22 cellular contexts compared by ENCODE assay signal in the genomic region with DNA sequence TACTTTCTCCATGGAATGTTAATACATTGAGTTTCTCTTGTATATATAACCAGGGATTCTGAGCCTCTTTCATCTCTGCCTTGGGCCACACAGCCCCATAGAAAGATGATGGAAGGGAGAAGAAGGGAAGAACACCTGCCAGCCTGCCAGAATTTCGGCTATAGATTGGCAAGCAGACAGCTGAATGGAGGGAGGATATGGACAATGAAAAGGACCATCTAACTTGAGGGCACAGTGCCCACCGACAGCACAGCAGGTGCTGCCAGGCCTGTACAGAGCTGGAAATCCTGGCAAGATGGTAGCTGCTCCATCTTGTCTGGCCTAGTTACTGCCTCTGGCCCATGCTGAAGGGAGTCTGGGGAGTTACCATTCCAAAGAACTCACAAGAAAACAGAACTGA.
DNase-seq lines count a peak whose midpoint lies in the region; ATAC-seq, FAIRE-seq and TF ChIP-seq lines count a peak whose summit lies in the region.
"Had no signal": no experiment of that assay in that cellular context is flagged by ENCODE, and none has a peak within 500 bp of the region (broad histone marks: within the 10 kb centered on the region; RNA-seq: fewer than 3 reads in every experiment).

No MANE protein-coding gene starts in this region.

- H3K4me3 ChIP-seq in liver (ENCODE audit: low read depth in 1 of 3, low read length in 3 of 3) = no peak overlapping the region
- no peak overlapping the region for H3K4me3 ChIP-seq in HepG2 (replicated peaks in 1 of 3; ENCODE audit: insufficient read depth in 1 of 3, low read depth in 2 of 3, low read length in 3 of 3)
- H3K4me3 ChIP-seq: A549 had no signal

- 94% methylated on average over 2 of the region's 2 CpGs for WGBS in liver
- WGBS in HepG2 (ENCODE audit: low lambda C conversion rate) = 100% methylated on average over 2 of the region's 2 CpGs

- no peak for ATAC-seq in HepG2
- no peak for ATAC-seq in HG03342 (IDR thresholded peaks at IDR 0.05; ENCODE audit: unreplicated experiment)
- ATAC-seq in omental fat pad (ENCODE audit: low FRiP score) = no peak
- ATAC-seq: A549 had no signal

- TF ChIP-seq CTCF in liver (IDR thresholded peaks at IDR 0.05; ENCODE audit: low read depth, low read length, missing input control) (no peak), HepG2 (CRISPR knock-in tag; IDR thresholded peaks at IDR 0.05) (no peak), type B pancreatic cell (conservative IDR thresholded peaks at IDR 0.05) (no peak), omental fat pad (IDR thresholded peaks at IDR 0.05) (no peak)

- CTCF ChIA-PET in HepG2 (lab: Yijun Ruan, JAX; ENCODE audit: low intra/inter-chr PET ratio, low total read pairs) = no interaction called here

- in situ Hi-C loops in HepG2 (cut with HindIII; ENCODE audit: extremely low pct_ligation_motif_present, low pct_unique_long_range_greater_than_20kb) = no loop called here

- TF ChIP-seq EP300 in HepG2 (IDR thresholded peaks at IDR 0.05; ENCODE audit: low read depth in 2 of 2, low read length in 2 of 2) (no peak), HepG2 (CRISPR knock-in tag; IDR thresholded peaks at IDR 0.05; ENCODE audit: borderline replicate concordance) (no peak)

- POLR2A ChIA-PET in HepG2 (lab: Yijun Ruan, JAX) = no interaction called here

- no TSS peak for BruUV-seq in HepG2 (replicated peaks; lab: Mats Ljungman, UMichigan)

- no peaks in the 10 kb centered on the region for H3K27me3 ChIP-seq in liver (ENCODE audit: control insufficient read depth in 4 of 4, insufficient read depth in 4 of 4, low read length in 3 of 4)
- no peaks in the 10 kb centered on the region for H3K27me3 ChIP-seq in HepG2 (ENCODE audit: control insufficient read depth in 1 of 2, insufficient read depth in 2 of 2, low read length in 2 of 2)

- intact Hi-C loops in HepG2 (cut with micrococcal nuclease; ENCODE audit: unreplicated experiment) = no loop called here

- H3K9me3 ChIP-seq in liver (ENCODE audit: control insufficient read depth in 4 of 4, low read length in 3 of 4) (no peaks in the 10 kb centered on the region), HepG2 (ENCODE audit: low read length) (no peaks in the 10 kb centered on the region)
- H3K9me3 ChIP-seq: A549, SK-N-SH had no signal

- no peaks in the 10 kb centered on the region for H3K79me2 ChIP-seq in HepG2 (ENCODE audit: insufficient read depth, low read length)

- H3K36me3 ChIP-seq in liver (ENCODE audit: control insufficient read depth in 4 of 4, insufficient read depth in 3 of 4, low read depth in 1 of 4, low read length in 3 of 4) (no peaks in the 10 kb centered on the region), HepG2 (replicated peaks in 1 of 2; ENCODE audit: control insufficient read depth in 1 of 2, insufficient read depth in 2 of 2, low read length in 2 of 2) (no peaks in the 10 kb centered on the region)

- DNase-seq in HepG2 (ENCODE audit: low spot score) (no peak), NCI-H446 treated with DMSO at 0.1 percent for 48 hours (lab: John Stamatoyannopoulos, UW) (peak; percentile 92), cerebellum (ENCODE audit: low spot score) (peak; percentile 43), type B pancreatic cell (ENCODE audit: extremely low spot score, unreplicated experiment) (no peak), omental fat pad (ENCODE audit: low spot score) (no peak), NCI-H2196 treated with DMSO at 0.1 percent for 48 hours (lab: John Stamatoyannopoulos, UW; ENCODE audit: unreplicated experiment) (no peak)
- DNase-seq: CD4-positive, alpha-beta T cell; DMS53; EL; H7; HFFc6; KG1; NCI-H2107; NCI-H510A; NCI-H774; SHP77; SK-N-SH had no signal

- H3K9ac ChIP-seq in liver (ENCODE audit: low read depth in 1 of 2, low read length in 2 of 2) = no peak overlapping the region
- H3K9ac ChIP-seq in HepG2 (ENCODE audit: insufficient read depth, low read depth, low read length) = no peak overlapping the region
- H3K9ac ChIP-seq: SK-N-SH had no signal

- H4K20me1 ChIP-seq in HepG2 (ENCODE audit: insufficient read depth, low read length) = no peaks in the 10 kb centered on the region

- H3K27me3 Mint-ChIP-seq in type B pancreatic cell = no peaks in the 10 kb centered on the region
- H3K27me3 Mint-ChIP-seq: CD4-positive, alpha-beta T cell had no signal

- H3K9me3 Mint-ChIP-seq in type B pancreatic cell = peaks cover 4% of the 10 kb centered on the region
- H3K9me3 Mint-ChIP-seq: CD4-positive, alpha-beta T cell; HFFc6 had no signal

- no peak for TF ChIP-seq RAD21 in liver (IDR thresholded peaks at IDR 0.05)
- TF ChIP-seq RAD21 in HepG2 (CRISPR knock-in tag; IDR thresholded peaks at IDR 0.05) = no peak

- peak overlapping the region; percentile 23 to 74 for H3K27ac ChIP-seq in liver (ENCODE audit: low read depth in 1 of 2, low read length in 2 of 2)
- no peak overlapping the region for H3K27ac ChIP-seq in HepG2 (ENCODE audit: extremely low read length, insufficient read depth, low read length)
- H3K27ac ChIP-seq: A549 had no signal

- H3K4me1 ChIP-seq in liver (ENCODE audit: control insufficient read depth in 4 of 4, insufficient read depth in 4 of 4, low read length in 3 of 4) (peaks cover 10 to 41% (median 18%) of the 10 kb centered on the region in 4 donors), HepG2 (ENCODE audit: insufficient read depth, low read length) (peaks cover 34% of the 10 kb centered on the region)

- H3K4me2 ChIP-seq in HepG2 (ENCODE audit: low read depth, low read length) = no peak overlapping the region
- H3K4me2 ChIP-seq: A549, SK-N-SH had no signal

- FAIRE-seq in HepG2 (lab: Jason Lieb, UNC) = no peak
- FAIRE-seq: A549, GM12891, GM18507 had no signal

- peak overlapping the region; percentile 23 for H3K4me3 Mint-ChIP-seq in type B pancreatic cell
- H3K4me3 Mint-ChIP-seq: CD4-positive, alpha-beta T cell; HFFc6 had no signal

- TF ChIP-seq POLR2A in HepG2 (IDR thresholded peaks at IDR 0.05; ENCODE audit: insufficient read depth in 1 of 2, low read depth in 2 of 2, low read length in 2 of 2) = no peak

- no peak overlapping the region for H3K27ac Mint-ChIP-seq in type B pancreatic cell
- H3K27ac Mint-ChIP-seq: CD4-positive, alpha-beta T cell; HFFc6 had no signal

- H2AFZ ChIP-seq in HepG2 (ENCODE audit: low read length) = no peak overlapping the region

- H3K36me3 Mint-ChIP-seq in type B pancreatic cell = no peaks in the 10 kb centered on the region

- peaks cover 44% of the 10 kb centered on the region for H3K4me1 Mint-ChIP-seq in type B pancreatic cell (ENCODE audit: unreplicated experiment)

TF ChIP-seq in liver, 16 proteins besides CTCF, POLR2A, EP300 and RAD21:
- no peak for TF ChIP-seq JUND (IDR thresholded peaks at IDR 0.05)

TF ChIP-seq in HepG2, 621 proteins besides CTCF, POLR2A, EP300 and RAD21 (continues in another document):
- TF ChIP-seq MZF1 (CRISPR knock-in tag; IDR thresholded peaks at IDR 0.05; ENCODE audit: borderline replicate concordance) (no peak), ZFP36L1 (CRISPR knock-in tag; IDR thresholded peaks at IDR 0.05) (no peak), ETV5 (CRISPR knock-in tag; IDR thresholded peaks at IDR 0.05; ENCODE audit: borderline replicate concordance) (no peak), PAWR (CRISPR knock-in tag; IDR thresholded peaks at IDR 0.05; ENCODE audit: borderline replicate concordance) (no peak), ZZZ3 (CRISPR knock-in tag; IDR thresholded peaks at IDR 0.05; ENCODE audit: borderline replicate concordance) (no peak)
- TF ChIP-seq, protein P1, sequence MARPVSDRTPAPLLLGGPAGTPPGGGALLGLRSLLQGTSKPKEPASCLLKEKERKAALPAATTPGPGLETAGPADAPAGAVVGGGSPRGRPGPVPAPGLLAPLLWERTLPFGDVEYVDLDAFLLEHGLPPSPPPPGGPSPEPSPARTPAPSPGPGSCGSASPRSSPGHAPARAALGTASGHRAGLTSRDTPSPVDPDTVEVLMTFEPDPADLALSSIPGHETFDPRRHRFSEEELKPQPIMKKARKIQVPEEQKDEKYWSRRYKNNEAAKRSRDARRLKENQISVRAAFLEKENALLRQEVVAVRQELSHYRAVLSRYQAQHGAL (CRISPR knock-in tag; IDR thresholded peaks at IDR 0.05; ENCODE audit: not compliant biosample characterization) = no peak
- TF ChIP-seq, protein P2, sequence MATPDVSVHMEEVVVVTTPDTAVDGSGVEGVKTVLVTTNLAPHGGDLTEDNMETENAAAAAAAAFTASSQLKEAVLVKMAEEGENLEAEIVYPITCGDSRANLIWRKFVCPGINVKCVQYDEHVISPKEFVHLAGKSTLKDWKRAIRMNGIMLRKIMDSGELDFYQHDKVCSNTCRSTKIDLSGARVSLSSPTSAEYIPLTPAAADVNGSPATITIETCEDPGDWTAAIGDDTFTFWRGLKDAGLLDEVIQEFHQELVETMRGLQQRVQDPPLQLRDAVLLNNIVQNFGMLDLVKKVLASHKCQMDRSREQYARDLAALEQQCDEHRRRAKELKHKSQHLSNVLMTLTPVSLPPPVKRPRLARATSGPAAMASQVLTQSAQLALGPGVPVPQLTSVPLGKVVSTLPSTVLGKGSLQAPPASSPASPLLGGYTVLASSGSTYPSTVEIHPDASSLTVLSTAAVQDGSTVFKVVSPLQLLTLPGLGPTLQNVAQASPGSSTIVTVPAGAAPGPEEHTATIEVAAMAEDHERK (CRISPR knock-in tag; IDR thresholded peaks at IDR 0.05; ENCODE audit: low read depth) = no peak

Comparison
In these comparisons a context has a peak if more than half of its experiments do, and no peak if none do; other contexts are left out.
1. DNase-seq: peak in NCI-H446 treated with DMSO at 0.1 percent for 48 hours (single experiment) and cerebellum (single experiment); none in HepG2 (single experiment), type B pancreatic cell (single experiment), omental fat pad (single experiment) and NCI-H2196 treated with DMSO at 0.1 percent for 48 hours (single experiment).